In the genomic region with DNA sequence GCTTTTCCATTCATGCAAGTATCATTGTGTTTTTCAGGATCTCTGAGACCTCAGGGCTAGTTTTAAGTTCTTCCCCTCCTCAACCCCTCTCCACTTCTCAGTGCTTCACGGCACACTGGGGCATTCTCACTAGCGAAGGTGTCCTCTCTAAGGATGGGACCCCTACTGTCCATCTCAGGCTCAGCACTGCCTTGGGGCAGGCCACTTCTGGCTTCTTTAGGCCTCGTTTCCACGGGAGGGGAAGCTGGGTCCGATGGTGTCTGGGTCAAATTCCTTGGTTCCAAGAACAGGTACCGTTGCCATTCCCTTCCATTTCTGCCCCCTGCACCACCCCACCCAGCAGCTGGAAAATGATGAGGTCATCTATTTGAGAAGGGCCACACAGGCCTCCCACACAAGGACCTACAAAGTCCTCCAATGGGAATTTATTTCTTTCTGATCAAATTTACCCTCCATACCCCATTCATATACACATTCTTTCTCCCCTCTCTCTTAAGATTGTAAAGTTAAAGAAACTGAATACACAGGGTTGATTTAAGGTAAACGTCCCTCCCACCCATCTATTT, we compare ENCODE assay signal across 11 cellular contexts. TPM values are rescaled to one million over a fixed set of nuclear protein-coding genes. Genes with fewer than 3 reads are reported as not detected.
DNase-seq lines count a peak whose midpoint lies in the region; ATAC-seq, FAIRE-seq and TF ChIP-seq lines count a peak whose summit lies in the region.
"Had no signal": no experiment of that assay in that cellular context is flagged by ENCODE, and none has a peak within 500 bp of the region (broad histone marks: within the 10 kb centered on the region; RNA-seq: fewer than 3 reads in every experiment).

No MANE protein-coding gene starts in this region.

- H3K4me3 ChIP-seq in retinal pigment epithelial cell (ENCODE audit: low read length) = no peak overlapping the region
- H3K4me3 ChIP-seq: HAP-1, PC-9, SJCRH30 had no signal

- no peak overlapping the region for H3K4me3 Mint-ChIP-seq in central memory CD8-positive, alpha-beta T cell
- H3K4me3 Mint-ChIP-seq in nephron progenitor cell = no peak overlapping the region

- peak; percentile 74 for FAIRE-seq in HTR-8/SVneo (lab: Jason Lieb, UNC)

- TF ChIP-seq CTCF in GM12874 (IDR thresholded peaks at IDR 0.05; ENCODE audit: insufficient read depth, low read depth, low read length) (0 out of 2 replicates have a peak, but pooled peaks have one; percentile 3), retinal pigment epithelial cell (conservative IDR thresholded peaks at IDR 0.05; ENCODE audit: low read depth, low read length) (peak; percentile 12), nephron progenitor cell (IDR thresholded peaks at IDR 0.05) (no peak)

- no peaks in the 10 kb centered on the region for H3K9me3 Mint-ChIP-seq in central memory CD8-positive, alpha-beta T cell
- H3K9me3 Mint-ChIP-seq in nephron progenitor cell = peaks cover 9% of the 10 kb centered on the region

- peaks cover 6% of the 10 kb centered on the region for H3K27me3 Mint-ChIP-seq in central memory CD8-positive, alpha-beta T cell
- H3K27me3 Mint-ChIP-seq in nephron progenitor cell (ENCODE audit: low read depth, poor library complexity) = no peaks in the 10 kb centered on the region

- no peaks in the 10 kb centered on the region for H3K36me3 Mint-ChIP-seq in central memory CD8-positive, alpha-beta T cell (ENCODE audit: insufficient read depth)
- peaks cover 4% of the 10 kb centered on the region for H3K36me3 Mint-ChIP-seq in nephron progenitor cell (ENCODE audit: low read depth)

- H3K27ac Mint-ChIP-seq in central memory CD8-positive, alpha-beta T cell (ENCODE audit: low read depth) = peak overlapping the region; percentile 59
- H3K27ac Mint-ChIP-seq in nephron progenitor cell = no peak overlapping the region

- peaks cover 5% of the 10 kb centered on the region for H3K4me1 Mint-ChIP-seq in central memory CD8-positive, alpha-beta T cell
- peaks cover 66% of the 10 kb centered on the region for H3K4me1 Mint-ChIP-seq in nephron progenitor cell

- no peak for DNase-seq in HTR-8/SVneo (ENCODE audit: insufficient read length, low spot score)
- DNase-seq in central memory CD8-positive, alpha-beta T cell (ENCODE audit: low spot score in 2 of 2) = no peak
- no peak for DNase-seq in retinal pigment epithelial cell (ENCODE audit: low read depth)
- no peak for DNase-seq in nephron progenitor cell
- no peak for DNase-seq in cerebellum (ENCODE audit: low spot score)

- no peak for ATAC-seq in central memory CD8-positive, alpha-beta T cell (replicated peaks; ENCODE audit: extremely low read depth, poor library complexity, severe bottlenecking)
- no peak for ATAC-seq in HG03460 (IDR thresholded peaks at IDR 0.05; ENCODE audit: unreplicated experiment)

RNA-seq across cellular contexts. Expression of gene GNAS, which starts 17.2 kb away (rescaled TPM):
- total RNA-seq in cerebellum = 376 TPM

RNA-seq across cellular contexts. Expression of gene GNAS-AS1, which starts 19.0 kb away (rescaled TPM):
- 2.0 TPM for total RNA-seq in cerebellum
- total RNA-seq: G401, SJCRH30 had no signal
